ENCODE assay signal across 9 cellular contexts in genomic region chr3:63933459-63933858, GRCh38. TPM values are rescaled to one million over a fixed set of nuclear protein-coding genes. Genes with fewer than 3 reads are reported as not detected.
DNase-seq lines count a peak whose midpoint lies in the region; ATAC-seq and TF ChIP-seq lines count a peak whose summit lies in the region.
"Had no signal": no experiment of that assay in that cellular context is flagged by ENCODE, and none has a peak within 500 bp of the region (broad histone marks: within the 10 kb centered on the region; RNA-seq: fewer than 3 reads in every experiment).

No MANE protein-coding gene starts in this region.

- H3K27me3 Mint-ChIP-seq in activated CD4-positive, alpha-beta T cell treated with anti-CD3 and anti-CD28 coated beads for 36 hours, result no peaks in the 10 kb centered on the region
- no peaks in the 10 kb centered on the region for H3K27me3 Mint-ChIP-seq in stimulated activated memory B cell treated with anti-CD40 and anti-IgM and Interleukin-4, amounts not matched to agents 10 μg/mL and 1 μg/mL and 100 μg/mL, for 72 hours

- no peaks in the 10 kb centered on the region for H3K36me3 ChIP-seq in Peyer's patch

- H3K27me3 ChIP-seq in Peyer's patch, result no peaks in the 10 kb centered on the region

- POLR2A ChIA-PET in activated CD4-positive, alpha-beta T cell treated with anti-CD3 and anti-CD28 coated beads for 36 hours (lab: Charles Lee), result no interaction called here

- peaks cover 0 to 25% (median 9%) of the 10 kb centered on the region in 4 donors for H3K4me1 ChIP-seq in Peyer's patch

- intact Hi-C loops in activated CD4-positive, alpha-beta T cell treated with anti-CD3 and anti-CD28 coated beads for 36 hours (cut with DNase I, micrococcal nuclease), result no loop called here

- H3K27ac ChIP-seq in Peyer's patch, result peak overlapping the region in 1 of 4 donors; percentile 28

- no peak for ATAC-seq in activated CD4-positive, alpha-beta T cell treated with anti-CD3 and anti-CD28 coated beads for 36 hours
- peak; percentile 53 for ATAC-seq in HG02943 (IDR thresholded peaks at IDR 0.05; ENCODE audit: low read depth, unreplicated experiment)
- peak; percentile 83 for ATAC-seq in stimulated activated memory B cell treated with anti-CD40 and anti-IgM and Interleukin-4, amounts not matched to agents 10 μg/mL and 1 μg/mL and 100 μg/mL, for 72 hours
- no peak for ATAC-seq in omental fat pad (ENCODE audit: low FRiP score)

- no peak overlapping the region for H3K4me3 Mint-ChIP-seq in activated CD4-positive, alpha-beta T cell treated with anti-CD3 and anti-CD28 coated beads for 36 hours
- H3K4me3 Mint-ChIP-seq in stimulated activated memory B cell treated with anti-CD40 and anti-IgM and Interleukin-4, amounts not matched to agents 10 μg/mL and 1 μg/mL and 100 μg/mL, for 72 hours, result peak overlapping the region; percentile 65

- H3K9me3 Mint-ChIP-seq in activated CD4-positive, alpha-beta T cell treated with anti-CD3 and anti-CD28 coated beads for 36 hours (ENCODE audit: low read depth), result no peaks in the 10 kb centered on the region
- no peaks in the 10 kb centered on the region for H3K9me3 Mint-ChIP-seq in stimulated activated memory B cell treated with anti-CD40 and anti-IgM and Interleukin-4, amounts not matched to agents 10 μg/mL and 1 μg/mL and 100 μg/mL, for 72 hours

- peaks cover 65% of the 10 kb centered on the region for H3K4me1 Mint-ChIP-seq in activated CD4-positive, alpha-beta T cell treated with anti-CD3 and anti-CD28 coated beads for 36 hours
- H3K4me1 Mint-ChIP-seq in stimulated activated memory B cell treated with anti-CD40 and anti-IgM and Interleukin-4, amounts not matched to agents 10 μg/mL and 1 μg/mL and 100 μg/mL, for 72 hours, result peaks cover 67% of the 10 kb centered on the region

- DNase-seq in activated CD4-positive, alpha-beta T cell treated with anti-CD3 and anti-CD28 coated beads for 36 hours, result no peak
- no peak for DNase-seq in activated CD4-positive, alpha-beta T cell treated with anti-CD3 and anti-CD28 coated beads for 4 hours
- DNase-seq in SIG-M5 (lab: John Stamatoyannopoulos, UW) (peak; percentile 44), Peyer's patch (no peak), OCI-M2 (lab: John Stamatoyannopoulos, UW; ENCODE audit: unreplicated experiment) (no peak), omental fat pad (ENCODE audit: low spot score) (no peak)
- DNase-seq: IMR-90 had no signal

- H3K9me3 ChIP-seq in Peyer's patch, result no peaks in the 10 kb centered on the region

- peaks cover 24% of the 10 kb centered on the region for H3K36me3 Mint-ChIP-seq in activated CD4-positive, alpha-beta T cell treated with anti-CD3 and anti-CD28 coated beads for 36 hours (ENCODE audit: low read depth)
- H3K36me3 Mint-ChIP-seq in stimulated activated memory B cell treated with anti-CD40 and anti-IgM and Interleukin-4, amounts not matched to agents 10 μg/mL and 1 μg/mL and 100 μg/mL, for 72 hours, result peaks cover 11% of the 10 kb centered on the region

- H3K4me3 ChIP-seq in Peyer's patch, result no peak overlapping the region

- no peak for TF ChIP-seq CTCF in Peyer's patch (IDR thresholded peaks at IDR 0.05)
- TF ChIP-seq CTCF in omental fat pad (IDR thresholded peaks at IDR 0.05), result no peak

- H3K27ac Mint-ChIP-seq in activated CD4-positive, alpha-beta T cell treated with anti-CD3 and anti-CD28 coated beads for 36 hours, result peak overlapping the region; percentile 51
- peak overlapping the region; percentile 94 for H3K27ac Mint-ChIP-seq in stimulated activated memory B cell treated with anti-CD40 and anti-IgM and Interleukin-4, amounts not matched to agents 10 μg/mL and 1 μg/mL and 100 μg/mL, for 72 hours

- TF ChIP-seq POLR2A in Peyer's patch (IDR thresholded peaks at IDR 0.05), result no peak

- CTCF ChIA-PET in activated CD4-positive, alpha-beta T cell treated with anti-CD3 and anti-CD28 coated beads for 36 hours (lab: Charles Lee), result interaction anchor here (1.4 kb wide), 1 partner anchor 8 kb away, joined by 4 read pairs; no protein-coding TSS in a partner anchor

RNA-seq across cellular contexts. Expression of gene SCAANT1, which starts 21.3 kb away (rescaled TPM):
- total RNA-seq in activated CD4-positive, alpha-beta T cell treated with anti-CD3 and anti-CD28 coated beads for 36 hours, result not detected
- total RNA-seq in Peyer's patch (not detected), omental fat pad (not detected)
- total RNA-seq: IMR-90 had no signal

Comparison
In these comparisons a context has a peak if more than half of its experiments do, and no peak if none do; other contexts are left out.
1. ATAC-seq: peak in HG02943 (single experiment) and stimulated activated memory B cell treated with anti-CD40 and anti-IgM and Interleukin-4, amounts not matched to agents 10 μg/mL and 1 μg/mL and 100 μg/mL, for 72 hours (single experiment); none in activated CD4-positive, alpha-beta T cell treated with anti-CD3 and anti-CD28 coated beads for 36 hours (single experiment) and omental fat pad (single experiment).